Comparison of ENCODE assay signal across 17 cellular contexts in genomic region chr19:13073263-13073662, GRCh38.
"Had no signal": no experiment of that assay in that cellular context is flagged by ENCODE, and none has a peak within 500 bp of the region (broad histone marks: within the 10 kb centered on the region; RNA-seq: fewer than 3 reads in every experiment).

No MANE protein-coding gene starts in this region.

- H3K4me1 Mint-ChIP-seq: activated naive CD4-positive, alpha-beta T cell treated with anti-CD3 and anti-CD28 coated beads, Interleukin-2, amount 10 ng/mL, durations not matched to agents 7 days and 5 days had no signal

- DNase-seq: activated CD4-positive, alpha-beta T cell treated with anti-CD3 and anti-CD28 coated beads for 1 hour; activated CD4-positive, alpha-beta T cell treated with anti-CD3 and anti-CD28 coated beads, Interleukin-2, amount 50 U/mL, for 48 hours; activated naive CD4-positive, alpha-beta T cell treated with anti-CD3 and anti-CD28 coated beads, Interleukin-2, amount 10 ng/mL, durations not matched to agents 7 days and 5 days; effector memory CD8-positive, alpha-beta T cell; foreskin melanocyte; heart right ventricle; mucosa of descending colon; naive thymus-derived CD4-positive, alpha-beta T cell; retina; small intestine; stimulated activated CD4-positive, alpha-beta T cell treated with anti-CD3 and anti-CD28 coated beads, Interleukin-4, amount 100 ng/mL, for 4 hours; stimulated activated CD8-positive, alpha-beta memory T cell treated with anti-CD3 and anti-CD28 coated beads, Interleukin-4, amount 100 ng/mL, for 48 hours; stimulated activated naive CD8-positive, alpha-beta T cell treated with anti-CD3 and anti-CD28 coated beads, Interleukin-15, Interleukin-2, amounts not matched to agents 100 U/mL and 50 U/mL, for 24 hours had no signal

- H3K9ac ChIP-seq: parathyroid adenoma had no signal

- H3K27me3 Mint-ChIP-seq: naive thymus-derived CD4-positive, alpha-beta T cell had no signal

- H3K4me3 ChIP-seq: heart right ventricle, mucosa of descending colon had no signal

- H3K27me3 ChIP-seq: heart right ventricle had no signal

- H3K27ac Mint-ChIP-seq: activated naive CD4-positive, alpha-beta T cell treated with anti-CD3 and anti-CD28 coated beads, Interleukin-2, amount 10 ng/mL, durations not matched to agents 7 days and 5 days; activated T-helper 2 cell treated with anti-CD3 and anti-CD28 coated beads, Interferon-gamma antibody, Interleukin-2, Interleukin-4, amounts not matched to agents 10 μg/mL and 5 μg/mL and 100 μg/mL, durations not matched to agents 14 hours and 24 hours and 36 hours; effector memory CD8-positive, alpha-beta T cell had no signal

- H3K4me1 ChIP-seq: parathyroid adenoma had no signal

- H3K9me3 Mint-ChIP-seq: activated naive CD4-positive, alpha-beta T cell treated with anti-CD3 and anti-CD28 coated beads, Interleukin-2, amount 10 ng/mL, durations not matched to agents 7 days and 5 days; activated T-helper 2 cell treated with anti-CD3 and anti-CD28 coated beads, Interferon-gamma antibody, Interleukin-2, Interleukin-4, amounts not matched to agents 10 μg/mL and 5 μg/mL and 100 μg/mL, durations not matched to agents 14 hours and 24 hours and 36 hours; effector memory CD8-positive, alpha-beta T cell had no signal

- H3K4me3 Mint-ChIP-seq: activated naive CD4-positive, alpha-beta T cell treated with anti-CD3 and anti-CD28 coated beads, Interleukin-2, amount 10 ng/mL, durations not matched to agents 7 days and 5 days; effector memory CD8-positive, alpha-beta T cell; naive thymus-derived CD4-positive, alpha-beta T cell had no signal

- H3K9me3 ChIP-seq: heart right ventricle, mucosa of descending colon, neutrophil had no signal

- ATAC-seq: effector memory CD8-positive, alpha-beta T cell; heart right ventricle; mucosa of descending colon; naive thymus-derived CD4-positive, alpha-beta T cell; stimulated activated naive CD8-positive, alpha-beta T cell treated with anti-CD3 and anti-CD28 coated beads, Interleukin-15, Interleukin-2, amounts not matched to agents 100 U/mL and 50 U/mL, for 24 hours had no signal

- H3K36me3 Mint-ChIP-seq: activated naive CD4-positive, alpha-beta T cell treated with anti-CD3 and anti-CD28 coated beads, Interleukin-2, amount 10 ng/mL, durations not matched to agents 7 days and 5 days had no signal

- H3K27ac ChIP-seq: epithelial cell of prostate, neutrophil, parathyroid adenoma had no signal

- H3K36me3 ChIP-seq: neutrophil had no signal
